Comparison of ENCODE assay signal across 33 cellular contexts in genomic region chr20:55213653-55214052, GRCh38.
DNase-seq lines count a peak whose midpoint lies in the region; ATAC-seq, FAIRE-seq and TF ChIP-seq lines count a peak whose summit lies in the region.
"Had no signal": no experiment of that assay in that cellular context is flagged by ENCODE, and none has a peak within 500 bp of the region (broad histone marks: within the 10 kb centered on the region; RNA-seq: fewer than 3 reads in every experiment).

No MANE protein-coding gene starts in this region.

- H2BK20ac ChIP-seq in IMR-90 (ENCODE audit: low read depth, low read length): no peak overlapping the region
- H2BK20ac ChIP-seq in H1 (ENCODE audit: low read length): no peak overlapping the region

- H2AK5ac ChIP-seq in IMR-90 (ENCODE audit: low read depth, low read length): no peak overlapping the region
- H2AK5ac ChIP-seq in H1 (ENCODE audit: low read depth, low read length): no peak overlapping the region

- H3K27ac ChIP-seq in HepG2 (ENCODE audit: extremely low read length, insufficient read depth, low read length) (no peak overlapping the region), right lobe of liver (no peak overlapping the region), IMR-90 (ENCODE audit: insufficient read depth, low read length) (no peak overlapping the region), H1 (ENCODE audit: low read depth, low read length) (no peak overlapping the region)
- H3K27ac ChIP-seq: 22Rv1; A549; BLaER1; BLaER1 treated with 17β-estradiol and CSF1 and Interleukin-3, amounts not matched to agents 10 nM and 100 nM; C4-2B had no signal

- TF ChIP-seq EP300 in HepG2 (IDR thresholded peaks at IDR 0.05; ENCODE audit: low read depth in 2 of 2, low read length in 2 of 2) (no peak), HepG2 (CRISPR knock-in tag; IDR thresholded peaks at IDR 0.05; ENCODE audit: borderline replicate concordance) (no peak), H1 (IDR thresholded peaks at IDR 0.05; ENCODE audit: borderline replicate concordance in 1 of 2, low read depth in 2 of 2, low read length in 2 of 2) (no peak)

- no peak overlapping the region for H2AK9ac ChIP-seq in IMR-90 (replicated peaks; ENCODE audit: low read depth, low read length, poor library complexity)

- H3K4me1 ChIP-seq in HepG2 (ENCODE audit: insufficient read depth, low read length) (no peaks in the 10 kb centered on the region), right lobe of liver (no peaks in the 10 kb centered on the region), IMR-90 (ENCODE audit: control insufficient read depth, insufficient read depth, low read length) (no peaks in the 10 kb centered on the region), H1 (replicated peaks in 1 of 4; ENCODE audit: control insufficient read depth in 3 of 4, insufficient read depth in 4 of 4, low read length in 3 of 4) (no peaks in the 10 kb centered on the region)
- H3K4me1 ChIP-seq: A549; BE2C; BLaER1; BLaER1 treated with 17β-estradiol and CSF1 and Interleukin-3, amounts not matched to agents 10 nM and 100 nM; Caco-2 had no signal

- H3K4me2 ChIP-seq in HepG2 (ENCODE audit: low read depth, low read length) (no peak overlapping the region), IMR-90 (ENCODE audit: low read depth, low read length) (no peak overlapping the region), H1 (ENCODE audit: insufficient read depth in 1 of 2, low read depth in 2 of 2, low read length in 2 of 2) (no peak overlapping the region)
- H3K4me2 ChIP-seq: A549; BLaER1; BLaER1 treated with 17β-estradiol and CSF1 and Interleukin-3, amounts not matched to agents 10 nM and 100 nM had no signal

- TF ChIP-seq POLR2A in HepG2 (IDR thresholded peaks at IDR 0.05; ENCODE audit: insufficient read depth in 1 of 2, low read depth in 2 of 2, low read length in 2 of 2) (no peak), right lobe of liver (IDR thresholded peaks at IDR 0.05) (no peak), IMR-90 (IDR thresholded peaks at IDR 0.05; ENCODE audit: low read depth, low read length) (no peak), H1 (IDR thresholded peaks at IDR 0.05; ENCODE audit: control extremely low read depth in 1 of 2, low read depth in 2 of 2, low read length in 2 of 2) (no peak)

- intact Hi-C loops in HepG2 (cut with micrococcal nuclease; ENCODE audit: unreplicated experiment) (no loop called here), right lobe of liver (cut with DNase I) (no loop called here), IMR-90 (cut with micrococcal nuclease) (no loop called here)

- CTCF ChIA-PET in HepG2 (lab: Yijun Ruan, JAX; ENCODE audit: low intra/inter-chr PET ratio, low total read pairs) (no interaction called here), IMR-90 (lab: Yijun Ruan, JAX) (no interaction called here), H1 (lab: Charles Lee; ENCODE audit: partially characterized antibody) (no interaction called here)

- H3K56ac ChIP-seq in IMR-90 (ENCODE audit: extremely low read depth, insufficient read depth, low read length) (no peak overlapping the region), H1 (replicated peaks; ENCODE audit: insufficient read length, low read depth, low read length) (no peak overlapping the region)

- BruUV-seq in HepG2 (replicated peaks; lab: Mats Ljungman, UMichigan) (no TSS peak), IMR-90 (replicated peaks; lab: Mats Ljungman, UMichigan) (no TSS peak)

- TF ChIP-seq CTCF in HepG2 (CRISPR knock-in tag; IDR thresholded peaks at IDR 0.05): no peak
- no peak for TF ChIP-seq CTCF in right lobe of liver (IDR thresholded peaks at IDR 0.05)
- TF ChIP-seq CTCF in IMR-90 (conservative IDR thresholded peaks at IDR 0.05; ENCODE audit: low read depth, low read length): no peak
- TF ChIP-seq CTCF in H1 (IDR thresholded peaks at IDR 0.05; ENCODE audit: control extremely low read depth in 1 of 3, insufficient read depth in 1 of 3, low read depth in 1 of 3, low read length in 3 of 3): no peak

- TF ChIP-seq RAD21 in HepG2 (CRISPR knock-in tag; IDR thresholded peaks at IDR 0.05) (no peak), IMR-90 (IDR thresholded peaks at IDR 0.05; ENCODE audit: low read length) (no peak), H1 (IDR thresholded peaks at IDR 0.05 in 1 of 2, conservative IDR thresholded peaks at IDR 0.05 in 1 of 2; ENCODE audit: low read depth in 2 of 2, low read length in 2 of 2) (no peak)

- no peak overlapping the region for H2BK5ac ChIP-seq in IMR-90 (ENCODE audit: low read depth, low read length, poor library complexity, severe bottlenecking)
- H2BK5ac ChIP-seq in H1 (ENCODE audit: low read depth, low read length): no peak overlapping the region

- no peaks in the 10 kb centered on the region for H3K9me1 ChIP-seq in IMR-90 (ENCODE audit: insufficient read depth, low read length)

- 68% methylated on average over 6 of the region's 6 CpGs for WGBS in HepG2 (ENCODE audit: low lambda C conversion rate)
- 72% methylated on average over 6 of the region's 6 CpGs for WGBS in right lobe of liver (ENCODE audit: insufficient coverage, low coverage, low lambda C conversion rate, missing lambda C conversion rate)
- WGBS in IMR-90 (ENCODE audit: extremely low coverage in 2 of 2, insufficient read length in 1 of 2), 2 experiments: 100% methylated on average over 2 of the region's 6 CpGs; no CpG with 5 or more reads in 1 of the 2 experiments
- 79% methylated on average over 6 of the region's 6 CpGs; no CpG with 5 or more reads in 1 of the 2 experiments for WGBS in H1 (ENCODE audit: extremely low coverage in 1 of 2, insufficient coverage in 1 of 2, insufficient read length in 1 of 2, insufficient replicate concordance in 2 of 2, low coverage in 1 of 2, low lambda C conversion rate in 2 of 2, missing lambda C conversion rate in 1 of 2), 2 experiments

- POLR2A ChIA-PET in HepG2 (lab: Yijun Ruan, JAX): no interaction called here
- POLR2A ChIA-PET in IMR-90 (lab: Charles Lee; ENCODE audit: unreplicated experiment): no interaction called here
- POLR2A ChIA-PET in H1 (lab: Charles Lee; ENCODE audit: partially characterized antibody): no interaction called here

- H2BK120ac ChIP-seq in IMR-90 (ENCODE audit: low read depth, low read length) (no peak overlapping the region), H1 (replicated peaks; ENCODE audit: low read depth, low read length) (no peak overlapping the region)

- H3K18ac ChIP-seq in IMR-90 (ENCODE audit: low read depth, low read length) (no peak overlapping the region), H1 (ENCODE audit: extremely low read depth, low read length) (no peak overlapping the region)

- H3K79me1 ChIP-seq in IMR-90 (ENCODE audit: low read depth in 1 of 2, low read length in 2 of 2) (no peaks in the 10 kb centered on the region), H1 (ENCODE audit: low read depth, low read length) (no peaks in the 10 kb centered on the region)

- in situ Hi-C loops in HepG2 (cut with HindIII; ENCODE audit: extremely low pct_ligation_motif_present, low pct_unique_long_range_greater_than_20kb): no loop called here
- in situ Hi-C loops in IMR-90 (cut with MboI; ENCODE audit: low sequenced_read_pairs): no loop called here

- H3K9me3 ChIP-seq in HepG2 (ENCODE audit: low read length) (peaks cover 96% of the 10 kb centered on the region), right lobe of liver (peaks cover 0 to under 1% (median 0%) of the 10 kb centered on the region in 4 donors), IMR-90 (ENCODE audit: control insufficient read depth, insufficient read depth, low read length) (peaks cover 5% of the 10 kb centered on the region), H1 (ENCODE audit: insufficient read depth in 2 of 2, low read depth in 1 of 2, low read length in 1 of 2) (no peaks in the 10 kb centered on the region)
- H3K9me3 ChIP-seq: A549; BE2C; BLaER1; BLaER1 treated with 17β-estradiol and CSF1 and Interleukin-3, amounts not matched to agents 10 nM and 100 nM; Caco-2 had no signal

- H4K91ac ChIP-seq in IMR-90 (ENCODE audit: insufficient read depth, low read depth, low read length): no peak overlapping the region
- no peak overlapping the region for H4K91ac ChIP-seq in H1 (replicated peaks; ENCODE audit: insufficient read length, low read length)

- DNase-seq in HepG2 (ENCODE audit: low spot score) (no peak), right lobe of liver (no peak), IMR-90 (no peak), H1 (ENCODE audit: low read depth in 1 of 2, low spot score in 2 of 2) (no peak), KG1 (lab: John Stamatoyannopoulos, UW) (no peak)
- DNase-seq: 8988T; ACHN; AML-193; BE2C; C1 segment of cervical spinal cord; Caco-2; Calu3; CD4-positive, alpha-beta memory T cell; CD4-positive, alpha-beta T cell; CD4-positive, CD25-positive, alpha-beta regulatory T cell; CD8-positive, alpha-beta memory T cell; CD8-positive, alpha-beta T cell; COR-L47; DMS 273 treated with DMSO at 0.1 percent for 48 hours; DMS153; DMS53; DMS79; DMS79 treated with DMSO at 0.1 percent for 48 hours; DND-41; EL had no signal

- H3K79me2 ChIP-seq in HepG2 (ENCODE audit: insufficient read depth, low read length) (no peaks in the 10 kb centered on the region), H1 (ENCODE audit: control insufficient read depth in 1 of 2, insufficient read depth in 2 of 2, low read length in 2 of 2) (no peaks in the 10 kb centered on the region)

- no peak overlapping the region for H3K9ac ChIP-seq in HepG2 (ENCODE audit: insufficient read depth, low read depth, low read length)
- H3K9ac ChIP-seq in IMR-90 (ENCODE audit: low read depth, low read length): no peak overlapping the region
- H3K9ac ChIP-seq in H1 (replicated peaks in 1 of 4; ENCODE audit: extremely low read depth in 1 of 4, low read depth in 3 of 4, low read length in 3 of 4): no peak overlapping the region
- H3K9ac ChIP-seq: BLaER1; BLaER1 treated with 17β-estradiol and CSF1 and Interleukin-3, amounts not matched to agents 10 nM and 100 nM had no signal

- no peak overlapping the region for H4K8ac ChIP-seq in IMR-90 (ENCODE audit: low read depth in 2 of 2, low read length in 2 of 2)
- no peak overlapping the region for H4K8ac ChIP-seq in H1 (ENCODE audit: extremely low read depth, insufficient read depth, low read length)

- no peaks in the 10 kb centered on the region for H3K23me2 ChIP-seq in H1 (ENCODE audit: low read depth, low read length)

- H4K5ac ChIP-seq in IMR-90 (ENCODE audit: low read depth, low read length): no peak overlapping the region
- no peak overlapping the region for H4K5ac ChIP-seq in H1 (ENCODE audit: insufficient read length, low read depth, low read length)

- dilution Hi-C loops in IMR-90 (cut with HindIII; ENCODE audit: low sequenced_read_pairs, unreplicated experiment): no loop called here

- H2BK15ac ChIP-seq in IMR-90 (ENCODE audit: low read depth, low read length): no peak overlapping the region
- H2BK15ac ChIP-seq in H1 (ENCODE audit: low read length): no peak overlapping the region

- H2AFZ ChIP-seq in HepG2 (ENCODE audit: low read length) (no peak overlapping the region), IMR-90 (replicated peaks; ENCODE audit: low read length, poor library complexity) (no peak overlapping the region), H1 (ENCODE audit: low read length) (no peak overlapping the region)

- no peak overlapping the region for H2BK12ac ChIP-seq in H1 (ENCODE audit: low read depth, low read length)

- H4K20me1 ChIP-seq in HepG2 (ENCODE audit: insufficient read depth, low read length) (no peaks in the 10 kb centered on the region), IMR-90 (ENCODE audit: insufficient read depth, low read length) (no peaks in the 10 kb centered on the region), H1 (replicated peaks in 1 of 2; ENCODE audit: control insufficient read depth in 1 of 2, insufficient read depth in 2 of 2, low read length in 2 of 2) (no peaks in the 10 kb centered on the region)
- H4K20me1 ChIP-seq: BLaER1; BLaER1 treated with 17β-estradiol and CSF1 and Interleukin-3, amounts not matched to agents 10 nM and 100 nM had no signal

- FAIRE-seq in HepG2 (lab: Jason Lieb, UNC) (no peak), H1 (lab: Jason Lieb, UNC) (no peak)
- FAIRE-seq: A204.1, A549, D721Med had no signal

- H3K36me3 ChIP-seq in HepG2 (replicated peaks in 1 of 2; ENCODE audit: control insufficient read depth in 1 of 2, insufficient read depth in 2 of 2, low read length in 2 of 2) (no peaks in the 10 kb centered on the region), right lobe of liver (no peaks in the 10 kb centered on the region), IMR-90 (ENCODE audit: control insufficient read depth, insufficient read depth, low read length) (no peaks in the 10 kb centered on the region), H1 (ENCODE audit: control insufficient read depth in 2 of 4, insufficient read depth in 4 of 4, low read length in 3 of 4) (no peaks in the 10 kb centered on the region)
- H3K36me3 ChIP-seq: BE2C; BLaER1; BLaER1 treated with 17β-estradiol and CSF1 and Interleukin-3, amounts not matched to agents 10 nM and 100 nM had no signal

- no peak overlapping the region for H3K14ac ChIP-seq in IMR-90 (replicated peaks; ENCODE audit: low read depth, low read length)
- no peak overlapping the region for H3K14ac ChIP-seq in H1 (ENCODE audit: insufficient read length)

- H3K4ac ChIP-seq in IMR-90 (ENCODE audit: low read depth, low read length) (no peak overlapping the region), H1 (replicated peaks; ENCODE audit: insufficient read length, low read depth, low read length) (no peak overlapping the region)

- H3K23ac ChIP-seq in IMR-90 (ENCODE audit: low read depth, low read length) (no peak overlapping the region), H1 (ENCODE audit: insufficient read length) (no peak overlapping the region)

- ATAC-seq in HepG2: no peak
- no peak for ATAC-seq in right lobe of liver
- no peak for ATAC-seq in IMR-90 (ENCODE audit: low read depth)
- ATAC-seq in HG03520 (IDR thresholded peaks at IDR 0.05; ENCODE audit: unreplicated experiment): no peak
- ATAC-seq: A549; CD8-positive, alpha-beta T cell had no signal

- H3K27me3 ChIP-seq in HepG2 (ENCODE audit: control insufficient read depth in 1 of 2, insufficient read depth in 2 of 2, low read length in 2 of 2) (no peaks in the 10 kb centered on the region), right lobe of liver (no peaks in the 10 kb centered on the region), IMR-90 (ENCODE audit: control insufficient read depth, insufficient read depth, low read length) (no peaks in the 10 kb centered on the region), H1 (replicated peaks in 1 of 4; ENCODE audit: control insufficient read depth in 3 of 4, extremely low read depth in 1 of 4, insufficient read depth in 3 of 4, low read length in 3 of 4) (no peaks in the 10 kb centered on the region)
- H3K27me3 ChIP-seq: BE2C; BLaER1; BLaER1 treated with 17β-estradiol and CSF1 and Interleukin-3, amounts not matched to agents 10 nM and 100 nM had no signal

- H3K4me3 ChIP-seq in HepG2 (replicated peaks in 1 of 3; ENCODE audit: insufficient read depth in 1 of 3, low read depth in 2 of 3, low read length in 3 of 3) (no peak overlapping the region), right lobe of liver (no peak overlapping the region), IMR-90 (ENCODE audit: insufficient read depth, low read depth, low read length) (no peak overlapping the region), H1 (ENCODE audit: extremely low read depth in 1 of 4, insufficient read depth in 2 of 4, low read depth in 3 of 4, low read length in 4 of 4) (no peak overlapping the region)
- H3K4me3 ChIP-seq: A549; BLaER1; BLaER1 treated with 17β-estradiol and CSF1 and Interleukin-3, amounts not matched to agents 10 nM and 100 nM had no signal

Comparison
In these comparisons a context has a peak if more than half of its experiments do, and no peak if none do; other contexts are left out.
1. Of the 41 proteins assayed by ChIP-seq in both HepG2 and H1: peak only in HepG2: none; only in H1: none; in both: CEBPB; in neither: 40.